In genomic region chr17:72717276-72717675, GRCh38 we compare ENCODE assay signal across 27 cellular contexts.
"Had no signal": no experiment of that assay in that cellular context is flagged by ENCODE, and none has a peak within 500 bp of the region (broad histone marks: within the 10 kb centered on the region; RNA-seq: fewer than 3 reads in every experiment).

No MANE protein-coding gene starts in this region.

- H3K4me3 Mint-ChIP-seq: activated CD4-positive, alpha-beta T cell treated with anti-CD3 and anti-CD28 coated beads, Interleukin-2, amount 10 ng/mL, durations not matched to agents 24 days and 14 days; activated CD8-positive, alpha-beta T cell treated with anti-CD3 and anti-CD28 coated beads, Interleukin-2, amount 10 ng/mL, durations not matched to agents 7 days and 5 days; activated naive CD8-positive, alpha-beta T cell treated with anti-CD3 and anti-CD28 coated beads for 36 hours; brain; dendritic cell treated with granulocyte-macrophage colony-stimulating factor and Interleukin-4, amounts not matched to agents 40 ng/mL and 50 ng/mL, for 4 days; T-helper 2 cell treated with Interferon-gamma antibody and Interleukin-4, amounts not matched to agents 5 μg/mL and 100 μg/mL, for 36 hours had no signal

- DNase-seq: activated CD4-positive, alpha-beta T cell treated with anti-CD3 and anti-CD28 coated beads, Interleukin-2, amount 10 ng/mL, durations not matched to agents 24 days and 14 days; activated CD4-positive, CD25-positive, alpha-beta regulatory T cell; activated CD8-positive, alpha-beta memory T cell treated with anti-CD3 and anti-CD28 coated beads, Interleukin-2, amount 50 U/mL, for 4 hours; activated CD8-positive, alpha-beta T cell treated with anti-CD3 and anti-CD28 coated beads, Interleukin-2, amount 10 ng/mL, durations not matched to agents 7 days and 5 days; activated gamma-delta T cell; activated naive CD8-positive, alpha-beta T cell treated with anti-CD3 and anti-CD28 coated beads for 36 hours; activated T-cell treated with anti-CD3 and anti-CD28 coated beads, Interleukin-2, amount 50 U/mL, for 72 hours; amygdala; cerebellar nuclear complex; effector memory CD4-positive, alpha-beta T cell; foreskin melanocyte; head of caudate nucleus; left colon; midbrain; naive thymus-derived CD4-positive, alpha-beta T cell; nucleus accumbens; right cardiac atrium; small intestine; stimulated activated CD4-positive, alpha-beta T cell treated with anti-CD3 and anti-CD28 coated beads, Interleukin-4, amount 100 ng/mL, for 4 hours; stimulated activated CD8-positive, alpha-beta memory T cell treated with anti-CD3 and anti-CD28 coated beads, Interleukin-4, amount 100 ng/mL, for 48 hours; stimulated activated naive CD4-positive, alpha-beta T cell treated with Interleukin-2 at 50 U/mL for 16 hours; substantia nigra; transverse colon had no signal

- H3K27me3 Mint-ChIP-seq: activated CD4-positive, alpha-beta T cell treated with anti-CD3 and anti-CD28 coated beads, Interleukin-2, amount 10 ng/mL, durations not matched to agents 24 days and 14 days; activated naive CD8-positive, alpha-beta T cell treated with anti-CD3 and anti-CD28 coated beads for 36 hours; dendritic cell treated with granulocyte-macrophage colony-stimulating factor and Interleukin-4, amounts not matched to agents 40 ng/mL and 50 ng/mL, for 4 days; naive thymus-derived CD4-positive, alpha-beta T cell had no signal

- ATAC-seq: activated CD8-positive, alpha-beta T cell treated with anti-CD3 and anti-CD28 coated beads, Interleukin-2, amount 10 ng/mL, durations not matched to agents 7 days and 5 days; activated T-cell treated with anti-CD3 and anti-CD28 coated beads, Interleukin-2, amount 50 U/mL, for 72 hours; left colon; naive thymus-derived CD4-positive, alpha-beta T cell; right cardiac atrium had no signal

- H3K27ac Mint-ChIP-seq: activated CD4-positive, alpha-beta T cell treated with anti-CD3 and anti-CD28 coated beads, Interleukin-2, amount 10 ng/mL, durations not matched to agents 24 days and 14 days; activated CD8-positive, alpha-beta T cell treated with anti-CD3 and anti-CD28 coated beads, Interleukin-2, amount 10 ng/mL, durations not matched to agents 7 days and 5 days; activated naive CD8-positive, alpha-beta T cell treated with anti-CD3 and anti-CD28 coated beads for 36 hours; activated T-cell treated with anti-CD3 and anti-CD28 coated beads, Interleukin-2, amount 50 U/mL, for 72 hours; dendritic cell treated with granulocyte-macrophage colony-stimulating factor and Interleukin-4, amounts not matched to agents 40 ng/mL and 50 ng/mL, for 4 days; T-helper 2 cell treated with Interferon-gamma antibody and Interleukin-4, amounts not matched to agents 5 μg/mL and 100 μg/mL, for 36 hours had no signal

- H3K9me3 ChIP-seq: prostate gland, transverse colon had no signal

- H3K9me3 Mint-ChIP-seq: activated naive CD8-positive, alpha-beta T cell treated with anti-CD3 and anti-CD28 coated beads for 36 hours; activated T-cell treated with anti-CD3 and anti-CD28 coated beads, Interleukin-2, amount 50 U/mL, for 72 hours; dendritic cell treated with granulocyte-macrophage colony-stimulating factor and Interleukin-4, amounts not matched to agents 40 ng/mL and 50 ng/mL, for 4 days; T-helper 2 cell treated with Interferon-gamma antibody and Interleukin-4, amounts not matched to agents 5 μg/mL and 100 μg/mL, for 36 hours had no signal

- H3K36me3 Mint-ChIP-seq: brain had no signal
